In the genomic region with DNA sequence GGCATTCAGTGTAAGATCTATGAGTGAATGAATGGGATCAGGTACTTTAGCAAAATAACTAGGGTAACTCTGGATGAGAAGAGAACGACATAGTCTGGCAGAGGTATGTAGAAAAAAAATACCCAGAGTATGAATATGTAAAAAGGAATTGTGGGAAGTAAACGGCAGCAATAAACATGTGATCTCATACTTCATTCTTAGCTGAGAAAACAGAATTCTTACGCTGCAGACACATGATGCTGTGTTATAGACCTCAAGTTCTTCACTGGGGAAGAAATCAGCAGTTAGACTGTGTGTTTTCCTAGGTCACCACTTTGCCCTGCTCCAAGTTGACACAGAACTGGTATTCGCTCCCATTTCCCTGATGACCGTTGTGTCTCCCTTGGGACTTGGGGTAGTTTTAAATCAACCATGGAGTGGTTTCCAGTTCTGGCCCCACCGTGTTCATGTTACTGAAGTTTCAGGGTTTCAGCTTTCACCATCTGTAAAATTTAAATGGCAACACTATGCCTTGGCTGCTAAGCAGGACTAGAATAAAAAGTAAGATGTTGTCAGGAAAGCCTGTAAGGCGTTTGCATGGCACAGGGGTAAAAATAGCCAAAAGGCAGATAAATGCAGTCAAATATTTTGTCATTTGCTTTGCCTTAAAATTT, we compare ENCODE assay signal across 10 cellular contexts.
DNase-seq lines count a peak whose midpoint lies in the region; ATAC-seq and TF ChIP-seq lines count a peak whose summit lies in the region.
"Had no signal": no experiment of that assay in that cellular context is flagged by ENCODE, and none has a peak within 500 bp of the region (broad histone marks: within the 10 kb centered on the region; RNA-seq: fewer than 3 reads in every experiment).

No MANE protein-coding gene starts in this region.

- H3K4me3 ChIP-seq in BLaER1 (no peak overlapping the region), mesenchymal stem cell (ENCODE audit: insufficient read depth in 1 of 2, low read depth in 1 of 2, low read length in 2 of 2) (no peak overlapping the region)

- H2BK15ac ChIP-seq in mesenchymal stem cell (ENCODE audit: low read depth, poor library complexity, severe bottlenecking) = no peak overlapping the region

- no peaks in the 10 kb centered on the region for H3K9me3 Mint-ChIP-seq in CD4-positive, alpha-beta T cell

- DNase-seq in UCSD-AML1 (lab: John Stamatoyannopoulos, UW; ENCODE audit: unreplicated experiment) = peak; percentile 37
- DNase-seq in mesenchymal stem cell = peak; percentile 74
- no peak for DNase-seq in A172 (ENCODE audit: low spot score)
- no peak for DNase-seq in activated gamma-delta T cell (lab: John Stamatoyannopoulos, UW)
- DNase-seq in NCI-H2227 (lab: John Stamatoyannopoulos, UW; ENCODE audit: unreplicated experiment) = no peak
- no peak for DNase-seq in CD4-positive, alpha-beta T cell
- DNase-seq: NCI-H146 had no signal

- H3K4me1 ChIP-seq in BLaER1 (peaks cover 58% of the 10 kb centered on the region), mesenchymal stem cell (ENCODE audit: control insufficient read depth, insufficient read depth, low read depth, low read length) (peaks cover 6% of the 10 kb centered on the region)

- H4K8ac ChIP-seq in mesenchymal stem cell (ENCODE audit: low read length) = peak overlapping the region; percentile 5

- intact Hi-C loops in CD4-positive, alpha-beta T cell (cut with DNase I, micrococcal nuclease) = loop anchor here in 1 of 2 experiments (10.0 kb wide), 1 partner anchor 637 kb away; no protein-coding TSS in a partner anchor

- H2BK120ac ChIP-seq in mesenchymal stem cell (ENCODE audit: low read depth, low read length) = no peak overlapping the region

- H2BK5ac ChIP-seq in mesenchymal stem cell (ENCODE audit: low read depth, low read length, poor library complexity, severe bottlenecking) = no peak overlapping the region

- H3K4me1 Mint-ChIP-seq in CD4-positive, alpha-beta T cell (ENCODE audit: low read depth) = no peaks in the 10 kb centered on the region

- H2BK12ac ChIP-seq in mesenchymal stem cell (ENCODE audit: low read length in 2 of 2) = peak overlapping the region in 1 of 2 experiments; percentile 83

- 0 out of 2 replicates have a peak overlapping the region, but pooled peaks have one; percentile 4 for H3K27ac ChIP-seq in BLaER1
- no peak overlapping the region for H3K27ac ChIP-seq in mesenchymal stem cell (ENCODE audit: low read length, poor library complexity, severe bottlenecking)
- H3K27ac ChIP-seq in CD4-positive, alpha-beta T cell (ENCODE audit: low read depth, low read length) = no peak overlapping the region

- POLR2A ChIA-PET in CD4-positive, alpha-beta T cell (lab: Charles Lee) = no interaction called here

- H2AFZ ChIP-seq in mesenchymal stem cell (ENCODE audit: low read depth, low read length) = no peak overlapping the region

- 54% methylated on average over 6 of the region's 7 CpGs for WGBS in mesenchymal stem cell

- peak overlapping the region; percentile 20 for H4K91ac ChIP-seq in mesenchymal stem cell (ENCODE audit: low read length)

- H3K36me3 ChIP-seq in BLaER1 (no peaks in the 10 kb centered on the region), mesenchymal stem cell (ENCODE audit: control insufficient read depth in 1 of 2, insufficient read depth in 2 of 2, low read depth in 1 of 2, low read length in 2 of 2) (no peaks in the 10 kb centered on the region)

- no peak overlapping the region for H2AK5ac ChIP-seq in mesenchymal stem cell (ENCODE audit: low read length, severe bottlenecking)

- peak; percentile 35 for ATAC-seq in GM21576 (IDR thresholded peaks at IDR 0.05; ENCODE audit: unreplicated experiment)
- no peak for ATAC-seq in CD4-positive, alpha-beta T cell (ENCODE audit: poor library complexity)

- no peak overlapping the region for H3K14ac ChIP-seq in mesenchymal stem cell (ENCODE audit: low read length in 2 of 2)

- no peak overlapping the region for H3K4me3 Mint-ChIP-seq in CD4-positive, alpha-beta T cell
- H3K4me3 Mint-ChIP-seq: brain had no signal

- H4K20me1 ChIP-seq in BLaER1 = no peaks in the 10 kb centered on the region

- no peaks in the 10 kb centered on the region for H3K79me1 ChIP-seq in mesenchymal stem cell (replicated peaks; ENCODE audit: low read length, poor library complexity, severe bottlenecking)

- no peak overlapping the region for H3K18ac ChIP-seq in mesenchymal stem cell (ENCODE audit: low read depth in 1 of 2, low read length in 2 of 2)

- H3K36me3 Mint-ChIP-seq in CD4-positive, alpha-beta T cell (ENCODE audit: low read depth) = no peaks in the 10 kb centered on the region
- H3K36me3 Mint-ChIP-seq: brain had no signal

- no peaks in the 10 kb centered on the region for H3K27me3 Mint-ChIP-seq in CD4-positive, alpha-beta T cell
- H3K27me3 Mint-ChIP-seq: brain had no signal

- no peak overlapping the region for H3K23ac ChIP-seq in mesenchymal stem cell (ENCODE audit: low read length in 2 of 2)

- H3K9me3 ChIP-seq in BLaER1 (no peaks in the 10 kb centered on the region), mesenchymal stem cell (ENCODE audit: control insufficient read depth, low read length) (no peaks in the 10 kb centered on the region)
- H3K9me3 ChIP-seq in CD4-positive, alpha-beta T cell (ENCODE audit: control insufficient read depth, low read length) = no peaks in the 10 kb centered on the region

- no peak for TF ChIP-seq CTCF in CD4-positive, alpha-beta T cell (IDR thresholded peaks at IDR 0.05)

- no peak overlapping the region for H3K27ac Mint-ChIP-seq in CD4-positive, alpha-beta T cell

- CTCF ChIA-PET in CD4-positive, alpha-beta T cell (lab: Charles Lee) = interaction anchor here (0.6 to 2.2 kb wide), 2 partner anchors 16 to 635 kb away, joined by 3 to 6 read pairs; no protein-coding TSS in a partner anchor

- H3K9ac ChIP-seq in BLaER1 (0 out of 2 replicates have a peak overlapping the region, but pooled peaks have one; percentile 43), mesenchymal stem cell (ENCODE audit: low read length) (peak overlapping the region; percentile 77)

- H3K27me3 ChIP-seq in BLaER1 (no peaks in the 10 kb centered on the region), mesenchymal stem cell (ENCODE audit: control insufficient read depth in 1 of 2, insufficient read depth in 1 of 2, low read length in 2 of 2) (no peaks in the 10 kb centered on the region)
- no peaks in the 10 kb centered on the region for H3K27me3 ChIP-seq in CD4-positive, alpha-beta T cell (ENCODE audit: control insufficient read depth, insufficient read depth, low read length)

- H3K4me2 ChIP-seq in BLaER1 (peak overlapping the region; percentile 79), mesenchymal stem cell (ENCODE audit: low read length, poor library complexity, severe bottlenecking) (no peak overlapping the region)

- H3K4ac ChIP-seq in mesenchymal stem cell (ENCODE audit: low read depth in 1 of 2, low read length in 2 of 2) = peak overlapping the region in 1 of 2 experiments; percentile 53

Comparison
In these comparisons a context has a peak if more than half of its experiments do, and no peak if none do; other contexts are left out.
1. DNase-seq: peak in UCSD-AML1 (single experiment) and mesenchymal stem cell (single experiment); none in A172 (single experiment), activated gamma-delta T cell (single experiment), NCI-H2227 (single experiment) and CD4-positive, alpha-beta T cell (0 of 10).